ENCODE assay signal across 1 cellular context in the genomic region with DNA sequence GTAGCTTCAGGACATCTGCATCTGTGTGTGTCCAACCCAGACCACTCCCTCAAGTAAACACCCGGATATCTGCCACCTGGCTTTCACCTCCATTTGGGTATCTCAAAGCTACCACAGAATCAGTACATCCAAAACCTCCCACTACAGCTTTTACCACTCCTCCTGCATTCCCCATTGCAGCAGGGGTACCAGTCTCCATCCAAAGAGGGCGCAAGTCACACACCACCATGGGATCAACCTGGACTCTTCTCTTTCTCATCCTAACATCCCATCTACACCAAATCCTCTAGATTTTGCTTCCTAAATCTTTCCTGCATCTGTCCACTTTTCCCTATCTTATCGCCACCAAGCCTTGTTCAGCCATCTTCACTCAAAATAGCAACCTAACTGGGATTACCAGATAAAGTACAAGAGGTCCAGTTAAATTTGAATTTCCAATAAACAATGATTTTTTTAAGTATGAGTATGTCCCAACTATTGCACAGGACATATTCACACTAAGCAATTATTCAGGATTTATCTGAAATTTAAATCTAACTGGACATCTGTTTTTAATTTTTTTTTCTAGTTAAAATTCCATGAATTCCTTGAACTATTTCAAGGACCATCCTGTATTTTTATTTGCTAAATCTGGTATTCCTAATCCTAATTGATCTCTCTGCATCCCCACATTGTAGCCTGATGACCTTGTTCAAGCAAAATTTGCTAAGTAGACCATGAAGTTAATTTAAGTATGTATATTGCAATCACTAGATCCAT.
TF ChIP-seq lines count a peak whose summit lies in the region.

No MANE protein-coding gene starts in this region.

TF ChIP-seq in H1, 55 proteins besides CTCF, POLR2A, EP300 and RAD21 (continued from another document):
- TF ChIP-seq SP2 (IDR thresholded peaks at IDR 0.05; ENCODE audit: low read length) (no peak), ZNF274 (IDR thresholded peaks at IDR 0.05; ENCODE audit: borderline replicate concordance, extremely low read depth, low read length) (no peak), GTF2F1 (IDR thresholded peaks at IDR 0.05; ENCODE audit: borderline replicate concordance, low read depth, low read length) (no peak), RNF2 (IDR thresholded peaks at IDR 0.05; ENCODE audit: borderline replicate concordance, low read depth, low read length, missing control alignments, poor library complexity, severe bottlenecking) (no peak), RFX5 (IDR thresholded peaks at IDR 0.05; ENCODE audit: borderline replicate concordance, low read depth, low read length) (no peak), CHD1 (IDR thresholded peaks at IDR 0.05; ENCODE audit: low read depth, low read length) (no peak)
- TF ChIP-seq, protein P1, sequence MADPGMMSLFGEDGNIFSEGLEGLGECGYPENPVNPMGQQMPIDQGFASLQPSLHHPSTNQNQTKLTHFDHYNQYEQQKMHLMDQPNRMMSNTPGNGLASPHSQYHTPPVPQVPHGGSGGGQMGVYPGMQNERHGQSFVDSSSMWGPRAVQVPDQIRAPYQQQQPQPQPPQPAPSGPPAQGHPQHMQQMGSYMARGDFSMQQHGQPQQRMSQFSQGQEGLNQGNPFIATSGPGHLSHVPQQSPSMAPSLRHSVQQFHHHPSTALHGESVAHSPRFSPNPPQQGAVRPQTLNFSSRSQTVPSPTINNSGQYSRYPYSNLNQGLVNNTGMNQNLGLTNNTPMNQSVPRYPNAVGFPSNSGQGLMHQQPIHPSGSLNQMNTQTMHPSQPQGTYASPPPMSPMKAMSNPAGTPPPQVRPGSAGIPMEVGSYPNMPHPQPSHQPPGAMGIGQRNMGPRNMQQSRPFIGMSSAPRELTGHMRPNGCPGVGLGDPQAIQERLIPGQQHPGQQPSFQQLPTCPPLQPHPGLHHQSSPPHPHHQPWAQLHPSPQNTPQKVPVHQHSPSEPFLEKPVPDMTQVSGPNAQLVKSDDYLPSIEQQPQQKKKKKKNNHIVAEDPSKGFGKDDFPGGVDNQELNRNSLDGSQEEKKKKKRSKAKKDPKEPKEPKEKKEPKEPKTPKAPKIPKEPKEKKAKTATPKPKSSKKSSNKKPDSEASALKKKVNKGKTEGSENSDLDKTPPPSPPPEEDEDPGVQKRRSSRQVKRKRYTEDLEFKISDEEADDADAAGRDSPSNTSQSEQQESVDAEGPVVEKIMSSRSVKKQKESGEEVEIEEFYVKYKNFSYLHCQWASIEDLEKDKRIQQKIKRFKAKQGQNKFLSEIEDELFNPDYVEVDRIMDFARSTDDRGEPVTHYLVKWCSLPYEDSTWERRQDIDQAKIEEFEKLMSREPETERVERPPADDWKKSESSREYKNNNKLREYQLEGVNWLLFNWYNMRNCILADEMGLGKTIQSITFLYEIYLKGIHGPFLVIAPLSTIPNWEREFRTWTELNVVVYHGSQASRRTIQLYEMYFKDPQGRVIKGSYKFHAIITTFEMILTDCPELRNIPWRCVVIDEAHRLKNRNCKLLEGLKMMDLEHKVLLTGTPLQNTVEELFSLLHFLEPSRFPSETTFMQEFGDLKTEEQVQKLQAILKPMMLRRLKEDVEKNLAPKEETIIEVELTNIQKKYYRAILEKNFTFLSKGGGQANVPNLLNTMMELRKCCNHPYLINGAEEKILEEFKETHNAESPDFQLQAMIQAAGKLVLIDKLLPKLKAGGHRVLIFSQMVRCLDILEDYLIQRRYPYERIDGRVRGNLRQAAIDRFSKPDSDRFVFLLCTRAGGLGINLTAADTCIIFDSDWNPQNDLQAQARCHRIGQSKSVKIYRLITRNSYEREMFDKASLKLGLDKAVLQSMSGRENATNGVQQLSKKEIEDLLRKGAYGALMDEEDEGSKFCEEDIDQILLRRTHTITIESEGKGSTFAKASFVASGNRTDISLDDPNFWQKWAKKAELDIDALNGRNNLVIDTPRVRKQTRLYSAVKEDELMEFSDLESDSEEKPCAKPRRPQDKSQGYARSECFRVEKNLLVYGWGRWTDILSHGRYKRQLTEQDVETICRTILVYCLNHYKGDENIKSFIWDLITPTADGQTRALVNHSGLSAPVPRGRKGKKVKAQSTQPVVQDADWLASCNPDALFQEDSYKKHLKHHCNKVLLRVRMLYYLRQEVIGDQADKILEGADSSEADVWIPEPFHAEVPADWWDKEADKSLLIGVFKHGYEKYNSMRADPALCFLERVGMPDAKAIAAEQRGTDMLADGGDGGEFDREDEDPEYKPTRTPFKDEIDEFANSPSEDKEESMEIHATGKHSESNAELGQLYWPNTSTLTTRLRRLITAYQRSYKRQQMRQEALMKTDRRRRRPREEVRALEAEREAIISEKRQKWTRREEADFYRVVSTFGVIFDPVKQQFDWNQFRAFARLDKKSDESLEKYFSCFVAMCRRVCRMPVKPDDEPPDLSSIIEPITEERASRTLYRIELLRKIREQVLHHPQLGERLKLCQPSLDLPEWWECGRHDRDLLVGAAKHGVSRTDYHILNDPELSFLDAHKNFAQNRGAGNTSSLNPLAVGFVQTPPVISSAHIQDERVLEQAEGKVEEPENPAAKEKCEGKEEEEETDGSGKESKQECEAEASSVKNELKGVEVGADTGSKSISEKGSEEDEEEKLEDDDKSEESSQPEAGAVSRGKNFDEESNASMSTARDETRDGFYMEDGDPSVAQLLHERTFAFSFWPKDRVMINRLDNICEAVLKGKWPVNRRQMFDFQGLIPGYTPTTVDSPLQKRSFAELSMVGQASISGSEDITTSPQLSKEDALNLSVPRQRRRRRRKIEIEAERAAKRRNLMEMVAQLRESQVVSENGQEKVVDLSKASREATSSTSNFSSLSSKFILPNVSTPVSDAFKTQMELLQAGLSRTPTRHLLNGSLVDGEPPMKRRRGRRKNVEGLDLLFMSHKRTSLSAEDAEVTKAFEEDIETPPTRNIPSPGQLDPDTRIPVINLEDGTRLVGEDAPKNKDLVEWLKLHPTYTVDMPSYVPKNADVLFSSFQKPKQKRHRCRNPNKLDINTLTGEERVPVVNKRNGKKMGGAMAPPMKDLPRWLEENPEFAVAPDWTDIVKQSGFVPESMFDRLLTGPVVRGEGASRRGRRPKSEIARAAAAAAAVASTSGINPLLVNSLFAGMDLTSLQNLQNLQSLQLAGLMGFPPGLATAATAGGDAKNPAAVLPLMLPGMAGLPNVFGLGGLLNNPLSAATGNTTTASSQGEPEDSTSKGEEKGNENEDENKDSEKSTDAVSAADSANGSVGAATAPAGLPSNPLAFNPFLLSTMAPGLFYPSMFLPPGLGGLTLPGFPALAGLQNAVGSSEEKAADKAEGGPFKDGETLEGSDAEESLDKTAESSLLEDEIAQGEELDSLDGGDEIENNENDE (IDR thresholded peaks at IDR 0.05; ENCODE audit: insufficient replicate concordance, low read length): no peak
TF ChIP-seq in H1: peak in this region for 2.
